ENCODE assay signal across 1 cellular context in genomic region chr6:21937466-21937865, GRCh38.
TF ChIP-seq lines count a peak whose summit lies in the region.

No MANE protein-coding gene starts in this region.

TF ChIP-seq in GM12878, 131 proteins besides CTCF, POLR2A, EP300 and RAD21 (continued from another document):
- TF ChIP-seq ESRRA (IDR thresholded peaks at IDR 0.05; ENCODE audit: low read length) (no peak), EGR1 (IDR thresholded peaks at IDR 0.05; ENCODE audit: borderline replicate concordance in 1 of 2, low read depth in 2 of 2, low read length in 2 of 2) (no peak), GABPA (IDR thresholded peaks at IDR 0.05; ENCODE audit: low read depth) (no peak), ZNF217 (IDR thresholded peaks at IDR 0.05) (no peak), IKZF2 (IDR thresholded peaks at IDR 0.05) (no peak), E2F8 (IDR thresholded peaks at IDR 0.05; ENCODE audit: low read depth, partially characterized antibody) (no peak), POLR2AphosphoS5 (IDR thresholded peaks at IDR 0.05; ENCODE audit: low read length) (no peak), STAT1 (conservative IDR thresholded peaks at IDR 0.05) (no peak), TCF7 (IDR thresholded peaks at IDR 0.05; ENCODE audit: borderline replicate concordance) (no peak)
